In genomic region chr10:132961-133898, GRCh38 we compare ENCODE assay signal across 1 cellular context.
TF ChIP-seq lines count a peak whose summit lies in the region.

No MANE protein-coding gene starts in this region.

TF ChIP-seq in HEK293, 187 proteins besides CTCF, POLR2A, EP300 and RAD21 (continued from another document):
- 0 out of 2 replicates have a peak, but pooled peaks have one; percentile 20 for TF ChIP-seq ZNF513 (tag by site-specific recombination; IDR thresholded peaks at IDR 0.05)
- no peak for TF ChIP-seq ZXDB (tag by site-specific recombination; IDR thresholded peaks at IDR 0.05)
- TF ChIP-seq ZNF23 (tag by site-specific recombination; IDR thresholded peaks at IDR 0.05; ENCODE audit: borderline replicate concordance) = no peak
- TF ChIP-seq ELK4 (IDR thresholded peaks at IDR 0.05; ENCODE audit: borderline replicate concordance, low read depth, low read length) = no peak
- TF ChIP-seq SP7 (tag by site-specific recombination; IDR thresholded peaks at IDR 0.05) = no peak
- TF ChIP-seq ZNF670 (tag by site-specific recombination; IDR thresholded peaks at IDR 0.05; ENCODE audit: low read depth) = no peak
- no peak for TF ChIP-seq ZBTB8A (tag by site-specific recombination; IDR thresholded peaks at IDR 0.05)
- peak; percentile 56; the same call in 1 of the 2 replicates for TF ChIP-seq ZNF660 (tag by site-specific recombination; IDR thresholded peaks at IDR 0.05)
- no peak for TF ChIP-seq ZNF26 (tag by site-specific recombination; IDR thresholded peaks at IDR 0.05)
- TF ChIP-seq ZNF837 (tag by site-specific recombination; IDR thresholded peaks at IDR 0.05) = no peak
- peak; percentile 50; the same call in 1 of the 2 replicates for TF ChIP-seq ZNF629 (tag by site-specific recombination; IDR thresholded peaks at IDR 0.05)
- no peak for TF ChIP-seq ZNF248 (tag by site-specific recombination; IDR thresholded peaks at IDR 0.05)
- no peak for TF ChIP-seq HIC1 (tag by site-specific recombination; IDR thresholded peaks at IDR 0.05)
- no peak for TF ChIP-seq ZNF830 (tag by site-specific recombination; IDR thresholded peaks at IDR 0.05; ENCODE audit: low read depth)
- TF ChIP-seq HOXD13 (CRISPR knock-in tag; IDR thresholded peaks at IDR 0.05; ENCODE audit: borderline replicate concordance) = no peak
- no peak for TF ChIP-seq ZNF175 (tag by site-specific recombination; IDR thresholded peaks at IDR 0.05)
- no peak for TF ChIP-seq ZNF76 (tag by site-specific recombination; IDR thresholded peaks at IDR 0.05; ENCODE audit: borderline replicate concordance, low read depth)
- TF ChIP-seq ZNF292 (tag by site-specific recombination; IDR thresholded peaks at IDR 0.05; ENCODE audit: borderline replicate concordance, low read depth) = no peak
- no peak for TF ChIP-seq ZNF530 (tag by site-specific recombination; IDR thresholded peaks at IDR 0.05; ENCODE audit: low read depth)
- TF ChIP-seq ZNF48 (tag by site-specific recombination; IDR thresholded peaks at IDR 0.05) = no peak
- TF ChIP-seq ZSCAN18 (tag by site-specific recombination; IDR thresholded peaks at IDR 0.05) = no peak
- no peak for TF ChIP-seq ZNF555 (tag by site-specific recombination; conservative IDR thresholded peaks at IDR 0.05)
- no peak for TF ChIP-seq ZSCAN16 (tag by site-specific recombination; IDR thresholded peaks at IDR 0.05)
- TF ChIP-seq REPIN1 (tag by site-specific recombination; IDR thresholded peaks at IDR 0.05; ENCODE audit: low read depth) = no peak
- no peak for TF ChIP-seq ZBTB7A (tag by site-specific recombination; IDR thresholded peaks at IDR 0.05; ENCODE audit: low read depth)
